Comparison of ENCODE assay signal across 17 cellular contexts in the genomic region with DNA sequence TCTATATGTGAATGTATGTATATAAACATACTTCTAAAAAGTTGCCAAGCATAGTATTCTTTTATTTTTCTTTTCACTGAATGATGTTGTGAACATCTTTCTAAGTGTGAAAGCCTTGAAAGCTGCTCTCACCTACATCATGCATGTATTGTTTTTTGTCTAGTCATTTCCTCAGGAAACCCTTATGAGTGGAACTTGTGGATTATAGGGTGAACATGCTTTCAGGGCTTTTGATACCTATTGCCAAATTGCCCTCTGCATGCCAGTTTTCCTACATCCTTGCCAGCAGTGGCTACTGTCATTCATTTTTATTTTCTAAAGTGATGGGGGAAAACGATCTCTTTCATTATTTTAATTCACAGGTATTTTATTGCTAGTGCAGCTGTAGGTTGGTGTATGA.
DNase-seq lines count a peak whose midpoint lies in the region; ATAC-seq and TF ChIP-seq lines count a peak whose summit lies in the region.
"Had no signal": no experiment of that assay in that cellular context is flagged by ENCODE, and none has a peak within 500 bp of the region (broad histone marks: within the 10 kb centered on the region; RNA-seq: fewer than 3 reads in every experiment).

No MANE protein-coding gene starts in this region.

- CTCF ChIA-PET in activated CD4-positive, alpha-beta T cell treated with anti-CD3 and anti-CD28 coated beads for 36 hours (lab: Charles Lee) = no interaction called here

- no peak overlapping the region; the same call in 1 of the 2 replicates for H3K27ac ChIP-seq in MM.1S (ENCODE audit: low read length)

- no peak for TF ChIP-seq POLR2A in erythroblast (IDR thresholded peaks at IDR 0.05; ENCODE audit: low read length)

- ATAC-seq in activated CD4-positive, alpha-beta T cell treated with anti-CD3 and anti-CD28 coated beads for 36 hours = peak; percentile 58
- ATAC-seq in stimulated activated effector memory CD8-positive, alpha-beta T cell treated with anti-CD3 and anti-CD28 coated beads, Interleukin-12 subunit alpha, Interleukin-12 subunit beta, amount 100 ng/mL, for 72 hours = peak; percentile 40

- H3K9me2 ChIP-seq in MM.1S (replicated peaks; ENCODE audit: insufficient read depth, low read length) = no peaks in the 10 kb centered on the region
- H3K9me2 ChIP-seq: SK-N-SH had no signal

- no peaks in the 10 kb centered on the region for H3K9me3 ChIP-seq in MM.1S (replicated peaks; ENCODE audit: insufficient read depth, low read length)
- H3K9me3 ChIP-seq: BE2C, Caco-2, SK-N-SH had no signal

- H3K36me3 Mint-ChIP-seq in activated CD4-positive, alpha-beta T cell treated with anti-CD3 and anti-CD28 coated beads for 36 hours (ENCODE audit: low read depth) = no peaks in the 10 kb centered on the region
- H3K36me3 Mint-ChIP-seq in stimulated activated effector memory CD8-positive, alpha-beta T cell treated with anti-CD3 and anti-CD28 coated beads, Interleukin-12 subunit alpha, Interleukin-12 subunit beta, amount 100 ng/mL, for 72 hours = no peaks in the 10 kb centered on the region
- no peaks in the 10 kb centered on the region for H3K36me3 Mint-ChIP-seq in type B pancreatic cell

- H3K4me3 ChIP-seq in MM.1S (ENCODE audit: low read length) = no peak overlapping the region

- peaks cover 15% of the 10 kb centered on the region for H3K4me1 ChIP-seq in MM.1S (ENCODE audit: low read length)
- H3K4me1 ChIP-seq: BE2C, Caco-2 had no signal

- H3K4me3 Mint-ChIP-seq in activated CD4-positive, alpha-beta T cell treated with anti-CD3 and anti-CD28 coated beads for 36 hours = no peak overlapping the region
- H3K4me3 Mint-ChIP-seq in stimulated activated effector memory CD8-positive, alpha-beta T cell treated with anti-CD3 and anti-CD28 coated beads, Interleukin-12 subunit alpha, Interleukin-12 subunit beta, amount 100 ng/mL, for 72 hours = no peak overlapping the region
- H3K4me3 Mint-ChIP-seq in type B pancreatic cell = no peak overlapping the region
- H3K4me3 Mint-ChIP-seq: CD4-positive, alpha-beta T cell had no signal

- H3K27me3 ChIP-seq in MM.1S (replicated peaks; ENCODE audit: insufficient read depth, low read length) = no peaks in the 10 kb centered on the region
- H3K27me3 ChIP-seq: BE2C had no signal

- no peak overlapping the region for H2AFZ ChIP-seq in MM.1S (ENCODE audit: low read length)

- no peak overlapping the region for H3K27ac Mint-ChIP-seq in activated CD4-positive, alpha-beta T cell treated with anti-CD3 and anti-CD28 coated beads for 36 hours
- no peak overlapping the region for H3K27ac Mint-ChIP-seq in stimulated activated effector memory CD8-positive, alpha-beta T cell treated with anti-CD3 and anti-CD28 coated beads, Interleukin-12 subunit alpha, Interleukin-12 subunit beta, amount 100 ng/mL, for 72 hours
- H3K27ac Mint-ChIP-seq in type B pancreatic cell = no peak overlapping the region
- H3K27ac Mint-ChIP-seq: CD4-positive, alpha-beta T cell had no signal

- POLR2A ChIA-PET in activated CD4-positive, alpha-beta T cell treated with anti-CD3 and anti-CD28 coated beads for 36 hours (lab: Charles Lee) = no interaction called here

- no peaks in the 10 kb centered on the region; the same call in 1 of the 2 replicates for H3F3A ChIP-seq in MM.1S (ENCODE audit: insufficient read depth, low read length)

- peaks cover 2% of the 10 kb centered on the region for H3K9me3 Mint-ChIP-seq in activated CD4-positive, alpha-beta T cell treated with anti-CD3 and anti-CD28 coated beads for 36 hours (ENCODE audit: low read depth)
- H3K9me3 Mint-ChIP-seq in stimulated activated effector memory CD8-positive, alpha-beta T cell treated with anti-CD3 and anti-CD28 coated beads, Interleukin-12 subunit alpha, Interleukin-12 subunit beta, amount 100 ng/mL, for 72 hours = no peaks in the 10 kb centered on the region
- H3K9me3 Mint-ChIP-seq in type B pancreatic cell = no peaks in the 10 kb centered on the region
- H3K9me3 Mint-ChIP-seq: CD4-positive, alpha-beta T cell had no signal

- TF ChIP-seq CTCF in MM.1S (IDR thresholded peaks at IDR 0.05; ENCODE audit: low read length) (no peak), type B pancreatic cell (conservative IDR thresholded peaks at IDR 0.05) (no peak)

- peaks cover 6% of the 10 kb centered on the region for H3K4me1 Mint-ChIP-seq in activated CD4-positive, alpha-beta T cell treated with anti-CD3 and anti-CD28 coated beads for 36 hours
- no peaks in the 10 kb centered on the region for H3K4me1 Mint-ChIP-seq in stimulated activated effector memory CD8-positive, alpha-beta T cell treated with anti-CD3 and anti-CD28 coated beads, Interleukin-12 subunit alpha, Interleukin-12 subunit beta, amount 100 ng/mL, for 72 hours
- H3K4me1 Mint-ChIP-seq in type B pancreatic cell (ENCODE audit: unreplicated experiment) = no peaks in the 10 kb centered on the region

- H4K20me1 ChIP-seq in MM.1S (ENCODE audit: insufficient read depth, low read length) = no peaks in the 10 kb centered on the region

- no peak overlapping the region for H3K9ac ChIP-seq in MM.1S (ENCODE audit: low read length)
- H3K9ac ChIP-seq: SK-N-SH had no signal

- intact Hi-C loops in activated CD4-positive, alpha-beta T cell treated with anti-CD3 and anti-CD28 coated beads for 36 hours (cut with DNase I, micrococcal nuclease) = no loop called here

- DNase-seq in activated CD4-positive, alpha-beta T cell treated with anti-CD3 and anti-CD28 coated beads for 36 hours = no peak
- no peak for DNase-seq in activated CD4-positive, alpha-beta T cell treated with anti-CD3 and anti-CD28 coated beads for 48 hours
- DNase-seq in MM.1S (peak; percentile 62), dermis microvascular lymphatic vessel endothelial cell (ENCODE audit: low read depth in 2 of 2) (peak; percentile 65 to 81), erythroblast (lab: John Stamatoyannopoulos, UW) (no peak), type B pancreatic cell (ENCODE audit: extremely low spot score, unreplicated experiment) (no peak)
- DNase-seq in stimulated activated effector memory CD8-positive, alpha-beta T cell treated with anti-CD3 and anti-CD28 coated beads, Interleukin-12 subunit alpha, Interleukin-12 subunit beta, amount 100 ng/mL, for 72 hours (ENCODE audit: low spot score in 2 of 2) = no peak
- DNase-seq: BE2C; Caco-2; CD4-positive, alpha-beta T cell; KG1; NCI-H1092; NCI-H146; NCI-H2029 treated with DMSO at 0.1 percent for 48 hours; NCI-H446; SHP77 treated with DMSO at 0.1 percent for 48 hours; SK-N-SH had no signal

- no peaks in the 10 kb centered on the region for H3K27me3 Mint-ChIP-seq in activated CD4-positive, alpha-beta T cell treated with anti-CD3 and anti-CD28 coated beads for 36 hours
- peaks cover 5% of the 10 kb centered on the region for H3K27me3 Mint-ChIP-seq in type B pancreatic cell
- H3K27me3 Mint-ChIP-seq: CD4-positive, alpha-beta T cell had no signal

- H3K79me2 ChIP-seq in MM.1S (ENCODE audit: low read length) = no peaks in the 10 kb centered on the region

- no peaks in the 10 kb centered on the region for H3K36me3 ChIP-seq in MM.1S (replicated peaks; ENCODE audit: insufficient read depth, low read length)
- H3K36me3 ChIP-seq: BE2C had no signal

- H3K4me2 ChIP-seq in MM.1S (ENCODE audit: low read depth, low read length) = peak overlapping the region; percentile 10
- H3K4me2 ChIP-seq: SK-N-SH had no signal

Comparison
In these comparisons a context has a peak if more than half of its experiments do, and no peak if none do; other contexts are left out.
1. DNase-seq: peak in MM.1S (single experiment) and dermis microvascular lymphatic vessel endothelial cell (2 of 2); none in activated CD4-positive, alpha-beta T cell treated with anti-CD3 and anti-CD28 coated beads for 36 hours (single experiment), activated CD4-positive, alpha-beta T cell treated with anti-CD3 and anti-CD28 coated beads for 48 hours (single experiment), stimulated activated effector memory CD8-positive, alpha-beta T cell treated with anti-CD3 and anti-CD28 coated beads, Interleukin-12 subunit alpha, Interleukin-12 subunit beta, amount 100 ng/mL, for 72 hours (0 of 2), erythroblast (0 of 2) and type B pancreatic cell (single experiment).